8 cellular contexts compared by ENCODE assay signal in the genomic region with DNA sequence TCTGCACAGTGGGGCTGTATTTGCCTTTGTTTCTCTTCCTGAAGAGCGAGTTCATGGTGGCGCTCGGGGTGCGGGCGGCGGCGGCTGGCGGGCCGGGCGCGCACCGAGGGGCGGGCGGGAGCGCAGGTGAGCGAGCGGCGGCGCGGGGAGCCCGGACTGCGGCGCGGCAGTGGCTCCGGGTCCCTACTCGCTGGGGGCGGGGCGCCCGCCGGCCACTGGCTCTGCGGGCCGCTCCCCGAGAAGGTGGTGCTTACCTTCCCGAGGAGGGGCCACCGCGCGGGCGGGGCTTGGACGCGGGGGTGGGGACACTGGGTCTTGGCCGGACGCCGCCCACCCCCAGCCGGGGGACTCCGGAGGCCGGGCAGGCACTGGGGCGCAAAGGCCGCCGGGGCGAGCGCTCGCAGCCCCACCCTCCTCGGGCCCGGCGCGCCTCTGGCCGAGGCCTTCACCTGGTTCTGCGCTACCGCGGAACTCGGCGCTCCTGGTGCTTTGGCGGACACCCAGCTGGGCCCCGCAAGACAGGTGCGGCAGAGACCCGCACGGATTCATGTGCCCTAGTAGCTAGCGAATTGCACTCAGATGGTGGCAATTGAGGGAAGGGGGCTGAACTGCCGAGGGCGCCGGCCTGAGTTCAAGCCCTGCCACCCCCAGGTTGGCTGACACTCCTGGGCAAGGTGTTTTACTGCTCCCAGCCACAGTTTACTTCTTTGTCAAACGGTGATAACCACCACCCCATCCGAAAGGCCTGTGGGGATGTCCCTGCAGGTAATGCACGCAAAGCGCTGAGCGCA. TPM values are rescaled to one million over a fixed set of nuclear protein-coding genes. Genes with fewer than 3 reads are reported as not detected.
DNase-seq lines count a peak whose midpoint lies in the region; ATAC-seq and TF ChIP-seq lines count a peak whose summit lies in the region.

PPL (minus strand) TSS at position 158 of the 791 bp plus-strand sequence; CDS start at position 55, 103 bp downstream.

- no peak within 1 kb of the TSS for H2AK5ac ChIP-seq in trophoblast cell (ENCODE audit: low read length)

- peaks cover 5% of the 10 kb centered on the region for H3K79me1 ChIP-seq in trophoblast cell (ENCODE audit: low read length)

- peak within 1 kb of the TSS; percentile 56 for H4K91ac ChIP-seq in trophoblast cell (ENCODE audit: low read depth, low read length)

- no peak within 1 kb of the TSS for H3K27ac ChIP-seq in CD4-positive, alpha-beta memory T cell (ENCODE audit: low read depth, low read length)
- H3K27ac ChIP-seq in cardiac muscle cell, result no peak within 1 kb of the TSS
- H3K27ac ChIP-seq in trophoblast cell (ENCODE audit: low read depth, low read length), result no peak within 1 kb of the TSS

- H4K8ac ChIP-seq in trophoblast cell (ENCODE audit: low read depth, low read length), result peak within 1 kb of the TSS; percentile 95

- WGBS in trophoblast cell (ENCODE audit: extremely low coverage, insufficient coverage, insufficient read length), result no CpG with 5 or more reads among the region's 76 CpGs

- H3K18ac ChIP-seq in trophoblast cell (ENCODE audit: low read length), result peak within 1 kb of the TSS; percentile 81

- H3K4me1 ChIP-seq in CD4-positive, alpha-beta memory T cell (ENCODE audit: insufficient read depth, low read length), result peaks cover 13% of the 10 kb centered on the region
- H3K4me1 ChIP-seq in cardiac muscle cell (ENCODE audit: low read depth) (no peaks in the 10 kb centered on the region), trophoblast cell (ENCODE audit: control insufficient read depth in 1 of 2, insufficient read depth in 2 of 2, low read length in 2 of 2) (peaks cover 2 to 10% of the 10 kb centered on the region in 2 experiments)

- peak within 1 kb of the TSS; percentile 54 for H3K14ac ChIP-seq in trophoblast cell (ENCODE audit: low read length)

- H2BK12ac ChIP-seq in trophoblast cell (ENCODE audit: low read length), result no peak within 1 kb of the TSS

- no peak within 1 kb of the TSS for H3K4me3 ChIP-seq in CD4-positive, alpha-beta memory T cell (ENCODE audit: low read length in 2 of 2)
- H3K4me3 ChIP-seq in cardiac muscle cell, result peak within 1 kb of the TSS; percentile 53
- H3K4me3 ChIP-seq in trophoblast cell (ENCODE audit: low read depth, low read length), result peak within 1 kb of the TSS; percentile 73

- CTCF ChIA-PET in CD4-positive, alpha-beta memory T cell (lab: Charles Lee; ENCODE audit: partially characterized antibody), result no interaction called here
- CTCF ChIA-PET in activated CD8-positive, alpha-beta T cell treated with anti-CD3 and anti-CD28 coated beads for 36 hours (lab: Charles Lee), result interaction anchor here (1.2 kb wide), 1 partner anchor 10 kb away, joined by 3 read pairs; no protein-coding TSS in a partner anchor

- no peak for DNase-seq in CD4-positive, alpha-beta memory T cell
- DNase-seq in HT-29 (ENCODE audit: low spot score), result peak; percentile 92
- DNase-seq in activated CD8-positive, alpha-beta T cell treated with anti-CD3 and anti-CD28 coated beads for 36 hours, result peak; percentile 20
- DNase-seq in cardiac muscle cell (ENCODE audit: low read depth in 1 of 2, low spot score in 1 of 2), result peak in 1 of 2 donors; percentile 93
- peak; percentile 68 to 77 for DNase-seq in trophoblast cell
- no peak for DNase-seq in medulla oblongata (ENCODE audit: extremely low spot score)
- DNase-seq in putamen (ENCODE audit: low spot score), result no peak
- DNase-seq in NOMO-1 treated with DMSO at 0.1 percent for 48 hours (lab: John Stamatoyannopoulos, UW; ENCODE audit: unreplicated experiment), result no peak

- no peak within 1 kb of the TSS for H3K23ac ChIP-seq in trophoblast cell (ENCODE audit: low read length)

- peak within 1 kb of the TSS; percentile 61 for H3K9ac ChIP-seq in trophoblast cell (ENCODE audit: low read length)

- H3K36me3 ChIP-seq in CD4-positive, alpha-beta memory T cell (ENCODE audit: insufficient read depth, low read length), result no peaks in the 10 kb centered on the region
- H3K36me3 ChIP-seq in cardiac muscle cell (no peaks in the 10 kb centered on the region), trophoblast cell (ENCODE audit: control insufficient read depth in 1 of 2, insufficient read depth in 2 of 2, low read length in 2 of 2) (no peaks in the 10 kb centered on the region)

- H3K79me2 ChIP-seq in trophoblast cell (ENCODE audit: control insufficient read depth, insufficient read depth, low read length, poor library complexity), result no peaks in the 10 kb centered on the region

- no peak within 1 kb of the TSS for H2BK5ac ChIP-seq in trophoblast cell (ENCODE audit: low read depth, low read length, poor library complexity)

- no peak within 1 kb of the TSS for H3K27ac Mint-ChIP-seq in CD4-positive, alpha-beta memory T cell
- H3K27ac Mint-ChIP-seq in activated CD8-positive, alpha-beta T cell treated with anti-CD3 and anti-CD28 coated beads for 36 hours, result no peak within 1 kb of the TSS

- peak; percentile 60 for ATAC-seq in activated CD8-positive, alpha-beta T cell treated with anti-CD3 and anti-CD28 coated beads for 36 hours

- peaks cover 24 to 29% of the 10 kb centered on the region in 2 donors for H3K27me3 Mint-ChIP-seq in CD4-positive, alpha-beta memory T cell
- peaks cover 29% of the 10 kb centered on the region for H3K27me3 Mint-ChIP-seq in activated CD8-positive, alpha-beta T cell treated with anti-CD3 and anti-CD28 coated beads for 36 hours

- intact Hi-C loops in CD4-positive, alpha-beta memory T cell (cut with micrococcal nuclease), result no loop called here
- intact Hi-C loops in activated CD8-positive, alpha-beta T cell treated with anti-CD3 and anti-CD28 coated beads for 36 hours (cut with micrococcal nuclease), result no loop called here

- peaks cover 1 to 11% (median 7%) of the 10 kb centered on the region in 4 donors for H3K4me1 Mint-ChIP-seq in CD4-positive, alpha-beta memory T cell
- H3K4me1 Mint-ChIP-seq in activated CD8-positive, alpha-beta T cell treated with anti-CD3 and anti-CD28 coated beads for 36 hours (ENCODE audit: low read depth), result peaks cover 4% of the 10 kb centered on the region

- H4K12ac ChIP-seq in trophoblast cell (ENCODE audit: low read depth, low read length), result peak within 1 kb of the TSS; percentile 93

- no peak within 1 kb of the TSS for H3K4ac ChIP-seq in trophoblast cell (ENCODE audit: low read depth, low read length)

- H2BK120ac ChIP-seq in trophoblast cell (ENCODE audit: insufficient read depth, low read length, poor library complexity), result peak within 1 kb of the TSS; percentile 46

- peaks cover 16% of the 10 kb centered on the region for H3K27me3 ChIP-seq in CD4-positive, alpha-beta memory T cell (ENCODE audit: insufficient read depth, low read length)
- H3K27me3 ChIP-seq in cardiac muscle cell, result no peaks in the 10 kb centered on the region
- no peaks in the 10 kb centered on the region for H3K27me3 ChIP-seq in trophoblast cell (ENCODE audit: insufficient read depth, low read length)

- H3K9me3 ChIP-seq in CD4-positive, alpha-beta memory T cell (ENCODE audit: control insufficient read depth in 1 of 2, low read length in 2 of 2), result no peaks in the 10 kb centered on the region
- H3K9me3 ChIP-seq in cardiac muscle cell (ENCODE audit: low read depth) (no peaks in the 10 kb centered on the region), trophoblast cell (ENCODE audit: insufficient read depth, low read depth, low read length) (no peaks in the 10 kb centered on the region)

- H3K4me3 Mint-ChIP-seq in CD4-positive, alpha-beta memory T cell, result peak within 1 kb of the TSS; percentile 45 to 77 (median 61)
- H3K4me3 Mint-ChIP-seq in activated CD8-positive, alpha-beta T cell treated with anti-CD3 and anti-CD28 coated beads for 36 hours, result peak within 1 kb of the TSS; percentile 36

- no peaks in the 10 kb centered on the region for H3K36me3 Mint-ChIP-seq in CD4-positive, alpha-beta memory T cell
- H3K36me3 Mint-ChIP-seq in activated CD8-positive, alpha-beta T cell treated with anti-CD3 and anti-CD28 coated beads for 36 hours (ENCODE audit: low read depth), result no peaks in the 10 kb centered on the region

- peak within 1 kb of the TSS; percentile 61 for H3K4me2 ChIP-seq in trophoblast cell (ENCODE audit: low read length)

- POLR2A ChIA-PET in CD4-positive, alpha-beta memory T cell (lab: Charles Lee; ENCODE audit: partially characterized antibody), result interaction anchor here (0.5 kb wide), 1 partner anchor 491 kb away, joined by 5 read pairs; no protein-coding TSS in a partner anchor
- POLR2A ChIA-PET in activated CD8-positive, alpha-beta T cell treated with anti-CD3 and anti-CD28 coated beads for 36 hours (lab: Charles Lee), result no interaction called here

- peak within 1 kb of the TSS; percentile 65 for H2AFZ ChIP-seq in trophoblast cell (ENCODE audit: insufficient read depth, low read length, poor library complexity)

- no peaks in the 10 kb centered on the region for H3K9me3 Mint-ChIP-seq in CD4-positive, alpha-beta memory T cell
- H3K9me3 Mint-ChIP-seq in activated CD8-positive, alpha-beta T cell treated with anti-CD3 and anti-CD28 coated beads for 36 hours, result no peaks in the 10 kb centered on the region

- no peak for TF ChIP-seq CTCF in activated CD8-positive, alpha-beta T cell treated with anti-CD3 and anti-CD28 coated beads for 36 hours (IDR thresholded peaks at IDR 0.05)
- TF ChIP-seq CTCF in cardiac muscle cell (IDR thresholded peaks at IDR 0.05; ENCODE audit: low read depth, low read length), result no peak

RNA-seq across cellular contexts. Expression of gene PPL, which starts in this region (rescaled TPM):
- total RNA-seq in CD4-positive, alpha-beta memory T cell, result not detected
- polyA plus RNA-seq in CD4-positive, alpha-beta memory T cell, result under 1 TPM in 1 of 2 donors, not detected in 1; 0.39 TPM
- 56.5 and 58.1 TPM in 2 replicates for total RNA-seq in HT-29 (2014; rRNA removed; shearing (Covaris generic))
- total RNA-seq in activated CD8-positive, alpha-beta T cell treated with anti-CD3 and anti-CD28 coated beads for 36 hours, result under 1 TPM in 1 of 2 experiments, not detected in 1; 0.05 TPM
- 6.4 and 10.8 TPM in 2 replicates for total RNA-seq in cardiac muscle cell
- polyA plus RNA-seq in cardiac muscle cell, result 7.5 and 8.4 TPM in 2 replicates
- polyA plus RNA-seq in trophoblast cell (2013), result 10.3 and 10.5 TPM in 2 replicates

Comparison
In these comparisons a context has a peak if more than half of its experiments do, and no peak if none do; other contexts are left out.
1. Peak in DNase-seq and ATAC-seq in activated CD8-positive, alpha-beta T cell treated with anti-CD3 and anti-CD28 coated beads for 36 hours; RNA of the gene not detected or under 1 TPM.
2. DNase-seq: peak in HT-29 (single experiment) and trophoblast cell (2 of 2); none in CD4-positive, alpha-beta memory T cell (0 of 5), medulla oblongata (single experiment), putamen (single experiment) and NOMO-1 treated with DMSO at 0.1 percent for 48 hours (single experiment).
3. H3K4me3 ChIP-seq: peak in cardiac muscle cell (single experiment) and trophoblast cell (single experiment); none in CD4-positive, alpha-beta memory T cell (0 of 2).